Comparison of ENCODE assay signal across 9 cellular contexts in genomic region chr6:40907198-40907701, GRCh38.
DNase-seq lines count a peak whose midpoint lies in the region; ATAC-seq, FAIRE-seq and TF ChIP-seq lines count a peak whose summit lies in the region.
"Had no signal": no experiment of that assay in that cellular context is flagged by ENCODE, and none has a peak within 500 bp of the region (broad histone marks: within the 10 kb centered on the region; RNA-seq: fewer than 3 reads in every experiment).

No MANE protein-coding gene starts in this region.

- peak; percentile 92 for FAIRE-seq in H54 (lab: Jason Lieb, UNC)

- DNase-seq in H54 (ENCODE audit: insufficient read length, low spot score) (peak; percentile 39), NCI-H2171 (lab: John Stamatoyannopoulos, UW) (peak; percentile 27), cardiac fibroblast (ENCODE audit: low read depth in 2 of 2) (peak; percentile 13 to 40), pons (ENCODE audit: low spot score) (peak; percentile 9), RPMI8226 (no peak), putamen (ENCODE audit: low spot score) (no peak)
- no peak for DNase-seq in stimulated activated naive CD4-positive, alpha-beta T cell treated with Interleukin-2 at 50 U/mL for 16 hours (lab: John Stamatoyannopoulos, UW)
- DNase-seq: activated gamma-delta T cell had no signal

- TF ChIP-seq POLR2A in H54 (IDR thresholded peaks at IDR 0.05; ENCODE audit: low read depth, low read length): no peak

- TF ChIP-seq CTCF in cardiac fibroblast (IDR thresholded peaks at IDR 0.05; ENCODE audit: low read depth, low read length): no peak

- no peak for ATAC-seq in HG02938 (IDR thresholded peaks at IDR 0.05; ENCODE audit: unreplicated experiment)

- no peak overlapping the region for H3K4me3 ChIP-seq in cardiac fibroblast (replicated peaks in 1 of 2; ENCODE audit: low read depth in 2 of 2, low read length in 2 of 2)

Comparison
In these comparisons a context has a peak if more than half of its experiments do, and no peak if none do; other contexts are left out.
1. DNase-seq: peak in H54 (single experiment), NCI-H2171 (single experiment), cardiac fibroblast (2 of 2) and pons (single experiment); none in RPMI8226 (single experiment), putamen (single experiment) and stimulated activated naive CD4-positive, alpha-beta T cell treated with Interleukin-2 at 50 U/mL for 16 hours (single experiment).